ENCODE assay signal across 22 cellular contexts in genomic region chr18:74571895-74572680, GRCh38. TPM values are rescaled to one million over a fixed set of nuclear protein-coding genes. Genes with fewer than 3 reads are reported as not detected.
"Had no signal": no experiment of that assay in that cellular context is flagged by ENCODE, and none has a peak within 500 bp of the region (broad histone marks: within the 10 kb centered on the region; RNA-seq: fewer than 3 reads in every experiment).

No MANE protein-coding gene starts in this region.

- H3K4me1 ChIP-seq: lower lobe of right lung, right lobe of liver, tibial artery had no signal

- H3K36me3 ChIP-seq: lower lobe of right lung, neural progenitor cell, ovary, right lobe of liver, tibial artery had no signal

- H3K4me3 ChIP-seq: coronary artery, dorsolateral prefrontal cortex, lower lobe of right lung, neural progenitor cell, ovary, right lobe of liver, tibial artery had no signal

- DNase-seq: dorsolateral prefrontal cortex; effector CD8-positive, alpha-beta T cell; foreskin melanocyte; head of caudate nucleus; hippocampal formation; lower lobe of right lung; nucleus accumbens; ovary; right lobe of liver; stimulated activated CD4-positive, alpha-beta T cell treated with anti-CD3 and anti-CD28 coated beads, Interleukin-4, amount 100 ng/mL, for 1 hour; stimulated activated CD8-positive, alpha-beta memory T cell treated with anti-CD3 and anti-CD28 coated beads, Interleukin-4, amount 100 ng/mL, for 48 hours; tibial artery had no signal

- H3K27me3 ChIP-seq: neural progenitor cell, ovary, right lobe of liver, tibial artery had no signal

- H3K27ac ChIP-seq: coronary artery, dorsolateral prefrontal cortex, lower lobe of right lung, neural progenitor cell, ovary, right lobe of liver, tibial artery had no signal

- H3K4me3 Mint-ChIP-seq: memory B cell; mesothelial cell of epicardium; natural killer cell treated with Interleukin-12 subunit alpha and Interleukin-12 subunit beta and Interleukin-15 and Interleukin-18, amount 100 ng/mL, for 72 hours; neural progenitor cell; stimulated activated effector memory CD8-positive, alpha-beta T cell treated with anti-CD3 and anti-CD28 coated beads, Interleukin-12 subunit alpha, Interleukin-12 subunit beta, amount 100 ng/mL, for 72 hours; stimulated activated naive CD8-positive, alpha-beta T cell treated with anti-CD3 and anti-CD28 coated beads, Interleukin-15, Interleukin-2, amounts not matched to agents 100 ng/mL and 50 ng/mL, for 24 hours had no signal

- H3K27ac Mint-ChIP-seq: memory B cell; mesothelial cell of epicardium; natural killer cell treated with Interleukin-12 subunit alpha and Interleukin-12 subunit beta and Interleukin-15 and Interleukin-18, amount 100 ng/mL, for 72 hours; neural progenitor cell; stimulated activated effector memory CD8-positive, alpha-beta T cell treated with anti-CD3 and anti-CD28 coated beads, Interleukin-12 subunit alpha, Interleukin-12 subunit beta, amount 100 ng/mL, for 72 hours; stimulated activated naive CD8-positive, alpha-beta T cell treated with anti-CD3 and anti-CD28 coated beads, Interleukin-15, Interleukin-2, amounts not matched to agents 100 ng/mL and 50 ng/mL, for 24 hours had no signal

- H3K9me3 Mint-ChIP-seq: natural killer cell treated with Interleukin-12 subunit alpha and Interleukin-12 subunit beta and Interleukin-15 and Interleukin-18, amount 100 ng/mL, for 72 hours; stimulated activated effector memory CD8-positive, alpha-beta T cell treated with anti-CD3 and anti-CD28 coated beads, Interleukin-12 subunit alpha, Interleukin-12 subunit beta, amount 100 ng/mL, for 72 hours had no signal

- H3K4me1 Mint-ChIP-seq: neural progenitor cell; stimulated activated effector memory CD8-positive, alpha-beta T cell treated with anti-CD3 and anti-CD28 coated beads, Interleukin-12 subunit alpha, Interleukin-12 subunit beta, amount 100 ng/mL, for 72 hours had no signal

- H3K9me3 ChIP-seq: lower lobe of right lung, ovary, right lobe of liver, tibial artery had no signal

- ATAC-seq: left lobe of liver; lower lobe of right lung; natural killer cell treated with Interleukin-12 subunit alpha and Interleukin-12 subunit beta and Interleukin-15 and Interleukin-18, amount 100 ng/mL, for 72 hours; right lobe of liver; stimulated activated effector memory CD8-positive, alpha-beta T cell treated with anti-CD3 and anti-CD28 coated beads, Interleukin-12 subunit alpha, Interleukin-12 subunit beta, amount 100 ng/mL, for 72 hours had no signal

- H3K36me3 Mint-ChIP-seq: natural killer cell treated with Interleukin-12 subunit alpha and Interleukin-12 subunit beta and Interleukin-15 and Interleukin-18, amount 100 ng/mL, for 72 hours; neural progenitor cell; stimulated activated effector memory CD8-positive, alpha-beta T cell treated with anti-CD3 and anti-CD28 coated beads, Interleukin-12 subunit alpha, Interleukin-12 subunit beta, amount 100 ng/mL, for 72 hours had no signal

RNA-seq across cellular contexts. Expression of gene CNDP1, which starts 37.8 kb away (rescaled TPM):
- total RNA-seq: kidney epithelial cell, lower lobe of right lung, myocyte had no signal
